In genomic region chr15:58446521-58446920, GRCh38 we compare ENCODE assay signal across 2 cellular contexts.
TF ChIP-seq lines count a peak whose summit lies in the region.

No MANE protein-coding gene starts in this region.

TF ChIP-seq in IMR-90, 13 proteins besides CTCF, POLR2A, EP300 and RAD21:
- TF ChIP-seq MAFK (IDR thresholded peaks at IDR 0.05; ENCODE audit: low read depth, low read length) (no peak), ELK1 (IDR thresholded peaks at IDR 0.05; ENCODE audit: borderline replicate concordance, low read depth, low read length) (no peak), RCOR1 (IDR thresholded peaks at IDR 0.05; ENCODE audit: insufficient replicate concordance, low read length) (no peak), SMC3 (IDR thresholded peaks at IDR 0.05; ENCODE audit: low read depth, low read length) (no peak), FOS (IDR thresholded peaks at IDR 0.05; ENCODE audit: low read depth, low read length) (no peak), MXI1 (IDR thresholded peaks at IDR 0.05; ENCODE audit: borderline replicate concordance, low read depth, low read length) (no peak), BHLHE40 (IDR thresholded peaks at IDR 0.05; ENCODE audit: low read depth, low read length) (no peak), CHD1 (IDR thresholded peaks at IDR 0.05; ENCODE audit: low read depth, low read length) (no peak), NFE2L2 (IDR thresholded peaks at IDR 0.05; ENCODE audit: low read depth, low read length) (no peak), MAZ (IDR thresholded peaks at IDR 0.05; ENCODE audit: borderline replicate concordance, low read depth, low read length) (no peak), CEBPB (IDR thresholded peaks at IDR 0.05; ENCODE audit: low read depth, low read length) (no peak), RFX5 (IDR thresholded peaks at IDR 0.05; ENCODE audit: low read depth, low read length) (no peak)
- TF ChIP-seq, protein P1, sequence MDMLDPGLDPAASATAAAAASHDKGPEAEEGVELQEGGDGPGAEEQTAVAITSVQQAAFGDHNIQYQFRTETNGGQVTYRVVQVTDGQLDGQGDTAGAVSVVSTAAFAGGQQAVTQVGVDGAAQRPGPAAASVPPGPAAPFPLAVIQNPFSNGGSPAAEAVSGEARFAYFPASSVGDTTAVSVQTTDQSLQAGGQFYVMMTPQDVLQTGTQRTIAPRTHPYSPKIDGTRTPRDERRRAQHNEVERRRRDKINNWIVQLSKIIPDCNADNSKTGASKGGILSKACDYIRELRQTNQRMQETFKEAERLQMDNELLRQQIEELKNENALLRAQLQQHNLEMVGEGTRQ (IDR thresholded peaks at IDR 0.05; ENCODE audit: low read depth, low read length), result no peak

TF ChIP-seq in H1, 55 proteins besides CTCF, POLR2A, EP300 and RAD21:
- TF ChIP-seq JUN (IDR thresholded peaks at IDR 0.05; ENCODE audit: low read depth, low read length) (no peak), SRF (IDR thresholded peaks at IDR 0.05; ENCODE audit: low read depth, low read length) (no peak), SUZ12 (IDR thresholded peaks at IDR 0.05; ENCODE audit: low read length) (no peak), EZH2 (IDR thresholded peaks at IDR 0.05; ENCODE audit: low read depth, low read length, severe bottlenecking) (no peak), ATF2 (IDR thresholded peaks at IDR 0.05; ENCODE audit: low read length) (no peak), CBX5 (IDR thresholded peaks at IDR 0.05; ENCODE audit: low read depth, low read length) (no peak)
- TF ChIP-seq, protein P1 (IDR thresholded peaks at IDR 0.05; ENCODE audit: low read length), result no peak
